8 cellular contexts compared by ENCODE assay signal in the genomic region with DNA sequence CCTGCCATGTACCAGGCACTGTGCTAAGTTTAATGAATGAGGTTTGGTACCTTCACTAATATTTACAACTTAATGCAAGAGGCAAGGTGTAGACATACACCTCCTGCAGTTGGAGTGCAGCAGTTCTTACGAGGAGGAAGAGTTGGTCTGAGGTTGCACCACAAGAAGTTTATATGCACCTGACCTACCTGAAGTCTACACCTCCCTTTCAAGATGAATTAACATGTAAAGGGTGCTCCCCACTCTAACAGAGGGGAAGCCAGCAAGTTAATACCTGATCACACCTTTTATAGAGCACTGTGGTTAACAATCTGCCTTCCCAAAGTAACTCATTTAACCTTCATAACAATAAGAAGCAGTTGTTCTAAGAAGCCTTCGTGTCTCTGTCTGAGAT.
A peak's percentile ranks its signal among the peaks of the same experiment; 100 is the strongest.
DNase-seq lines count a peak whose midpoint lies in the region; ATAC-seq, FAIRE-seq and TF ChIP-seq lines count a peak whose summit lies in the region.

No MANE protein-coding gene starts in this region.

- peak; percentile 55 for ATAC-seq in CD8-positive, alpha-beta T cell
- ATAC-seq in HG02678 (IDR thresholded peaks at IDR 0.05; ENCODE audit: unreplicated experiment) (peak; percentile 1), body of pancreas (peak; percentile 2)
- ATAC-seq in naive thymus-derived CD4-positive, alpha-beta T cell: peak; percentile 46

- POLR2A ChIA-PET in CD8-positive, alpha-beta T cell (lab: Charles Lee): interaction anchor here (1.1 to 2.4 kb wide), 2 partner anchors 11 to 16 kb away, joined by 3 to 7 read pairs; no protein-coding TSS in a partner anchor
- POLR2A ChIA-PET in naive thymus-derived CD4-positive, alpha-beta T cell (lab: Charles Lee): no interaction called here

- DNase-seq in CD8-positive, alpha-beta T cell: no peak
- DNase-seq in body of pancreas (no peak), HTR-8/SVneo (ENCODE audit: insufficient read length, low spot score) (no peak), AG20443 (ENCODE audit: low spot score) (no peak)
- peak in 3 of 9 donors; percentile 5 to 18 (median 15) for DNase-seq in naive thymus-derived CD4-positive, alpha-beta T cell
- DNase-seq in stimulated activated CD4-positive, alpha-beta T cell treated with anti-CD3 and anti-CD28 coated beads, Interleukin-2, amount 100 ng/mL, for 48 hours: no peak
- DNase-seq in activated CD8-positive, alpha-beta memory T cell treated with anti-CD3 and anti-CD28 coated beads, Interleukin-2, amount 50 U/mL, for 48 hours: no peak

- H3K4me1 Mint-ChIP-seq in CD8-positive, alpha-beta T cell (ENCODE audit: low read depth): peaks cover 32% of the 10 kb centered on the region
- peaks cover 17 to 46% (median 33%) of the 10 kb centered on the region in 7 donors for H3K4me1 Mint-ChIP-seq in naive thymus-derived CD4-positive, alpha-beta T cell

- H3K27ac Mint-ChIP-seq in CD8-positive, alpha-beta T cell: peak overlapping the region; percentile 92
- peak overlapping the region; percentile 79 to 95 (median 91) for H3K27ac Mint-ChIP-seq in naive thymus-derived CD4-positive, alpha-beta T cell

- H3K9me3 ChIP-seq in CD8-positive, alpha-beta T cell (ENCODE audit: low read length): no peaks in the 10 kb centered on the region
- no peaks in the 10 kb centered on the region for H3K9me3 ChIP-seq in body of pancreas
- no peaks in the 10 kb centered on the region for H3K9me3 ChIP-seq in naive thymus-derived CD4-positive, alpha-beta T cell (ENCODE audit: control insufficient read depth in 2 of 3, low read length in 3 of 3)

- H3K27me3 Mint-ChIP-seq in CD8-positive, alpha-beta T cell (ENCODE audit: low read depth): no peaks in the 10 kb centered on the region
- H3K27me3 Mint-ChIP-seq in naive thymus-derived CD4-positive, alpha-beta T cell: no peaks in the 10 kb centered on the region

- H3K9me3 Mint-ChIP-seq in CD8-positive, alpha-beta T cell: no peaks in the 10 kb centered on the region
- H3K9me3 Mint-ChIP-seq in naive thymus-derived CD4-positive, alpha-beta T cell: peaks cover 0 to 6% (median 0%) of the 10 kb centered on the region in 11 donors

- intact Hi-C loops in CD8-positive, alpha-beta T cell (cut with DNase I, micrococcal nuclease): loop anchor here in 1 of 2 experiments (2.0 kb wide), 1 partner anchor 32 kb away; no protein-coding TSS in a partner anchor
- intact Hi-C loops in body of pancreas (cut with DNase I): no loop called here
- intact Hi-C loops in naive thymus-derived CD4-positive, alpha-beta T cell (cut with micrococcal nuclease): no loop called here

- CTCF ChIA-PET in CD8-positive, alpha-beta T cell (lab: Charles Lee): interaction anchor here (1.2 to 3.1 kb wide), 5 partner anchors 14 to 745 kb away, joined by 3 to 14 read pairs (median 4); no protein-coding TSS in a partner anchor
- CTCF ChIA-PET in naive thymus-derived CD4-positive, alpha-beta T cell (lab: Charles Lee): interaction anchor here (0.6 kb wide), 1 partner anchor 723 kb away, joined by 4 read pairs; no protein-coding TSS in a partner anchor

- no peak for FAIRE-seq in HTR-8/SVneo (lab: Jason Lieb, UNC)

- H3K4me3 ChIP-seq in CD8-positive, alpha-beta T cell (ENCODE audit: low read depth, low read length): peak overlapping the region; percentile 84
- peak overlapping the region in 1 of 2 donors; percentile 82 for H3K4me3 ChIP-seq in body of pancreas
- peak overlapping the region; percentile 67 for H3K4me3 ChIP-seq in naive thymus-derived CD4-positive, alpha-beta T cell (ENCODE audit: low read length)

- H3K27ac ChIP-seq in CD8-positive, alpha-beta T cell (ENCODE audit: low read depth, low read length): peak overlapping the region; percentile 47
- H3K27ac ChIP-seq in body of pancreas: peak overlapping the region; percentile 75 to 98 (median 94)
- peak overlapping the region; percentile 49 for H3K27ac ChIP-seq in naive thymus-derived CD4-positive, alpha-beta T cell (ENCODE audit: low read depth, low read length)

- no peak for TF ChIP-seq POLR2A in body of pancreas (IDR thresholded peaks at IDR 0.05)

- peaks cover 7% of the 10 kb centered on the region for H3K36me3 Mint-ChIP-seq in CD8-positive, alpha-beta T cell
- peaks cover 0 to 7% (median 2%) of the 10 kb centered on the region in 5 donors for H3K36me3 Mint-ChIP-seq in naive thymus-derived CD4-positive, alpha-beta T cell

- TF ChIP-seq CTCF in CD8-positive, alpha-beta T cell (IDR thresholded peaks at IDR 0.05): no peak
- no peak for TF ChIP-seq CTCF in body of pancreas (IDR thresholded peaks at IDR 0.05)

- H3K4me3 Mint-ChIP-seq in CD8-positive, alpha-beta T cell: peak overlapping the region; percentile 96
- H3K4me3 Mint-ChIP-seq in naive thymus-derived CD4-positive, alpha-beta T cell: peak overlapping the region; percentile 95 to 100 (median 99)

- peaks cover 6% of the 10 kb centered on the region for H3K4me1 ChIP-seq in CD8-positive, alpha-beta T cell (ENCODE audit: insufficient read depth, low read length)
- peaks cover 34% of the 10 kb centered on the region for H3K4me1 ChIP-seq in body of pancreas
- H3K4me1 ChIP-seq in naive thymus-derived CD4-positive, alpha-beta T cell (ENCODE audit: control insufficient read depth in 2 of 2, insufficient read depth in 2 of 2, low read length in 2 of 2): peaks cover 0 to 9% of the 10 kb centered on the region in 2 donors

- H3K27me3 ChIP-seq in CD8-positive, alpha-beta T cell (ENCODE audit: insufficient read depth, low read length): no peaks in the 10 kb centered on the region
- no peaks in the 10 kb centered on the region for H3K27me3 ChIP-seq in body of pancreas
- H3K27me3 ChIP-seq in naive thymus-derived CD4-positive, alpha-beta T cell (ENCODE audit: control insufficient read depth in 2 of 2, insufficient read depth in 2 of 2, low read length in 2 of 2): no peaks in the 10 kb centered on the region

- no peaks in the 10 kb centered on the region for H3K36me3 ChIP-seq in CD8-positive, alpha-beta T cell (ENCODE audit: insufficient read depth, low read length)
- no peaks in the 10 kb centered on the region for H3K36me3 ChIP-seq in body of pancreas (replicated peaks in 1 of 2; ENCODE audit: insufficient read depth in 1 of 2, low read depth in 2 of 2)
- H3K36me3 ChIP-seq in naive thymus-derived CD4-positive, alpha-beta T cell (ENCODE audit: control insufficient read depth in 2 of 3, insufficient read depth in 3 of 3, low read length in 3 of 3): peaks cover 0 to 7% (median 0%) of the 10 kb centered on the region in 3 experiments

- WGBS in body of pancreas, 2 donors: 51 to 53% methylated on average over 2 of the region's 2 CpGs

Comparison
In these comparisons a context has a peak if more than half of its experiments do, and no peak if none do; other contexts are left out.
1. ATAC-seq: peak in every context shown above with its lines; median percentile 55 in CD8-positive, alpha-beta T cell; 46 in naive thymus-derived CD4-positive, alpha-beta T cell; 2 in body of pancreas; 1 in HG02678.